15 cellular contexts compared by ENCODE assay signal in genomic region chr1:184299796-184300195, GRCh38.
DNase-seq lines count a peak whose midpoint lies in the region; ATAC-seq and TF ChIP-seq lines count a peak whose summit lies in the region.
"Had no signal": no experiment of that assay in that cellular context is flagged by ENCODE, and none has a peak within 500 bp of the region (broad histone marks: within the 10 kb centered on the region; RNA-seq: fewer than 3 reads in every experiment).

No MANE protein-coding gene starts in this region.

- H3K36me3 ChIP-seq in ACC112 (ENCODE audit: insufficient read depth, low read length) (no peaks in the 10 kb centered on the region), GM23248 (ENCODE audit: low read depth) (no peaks in the 10 kb centered on the region), OCI-LY3 (replicated peaks; ENCODE audit: low read depth, low read length) (no peaks in the 10 kb centered on the region)

- H3K4me3 ChIP-seq in ACC112 (ENCODE audit: low read depth, low read length) (no peak overlapping the region), GM23248 (no peak overlapping the region; the same call in 1 of the 2 replicates), OCI-LY3 (ENCODE audit: low read length) (peak overlapping the region; percentile 29)

- in situ Hi-C loops in GM23248 (cut with MboI) = no loop called here

- peaks cover 24% of the 10 kb centered on the region for H3K4me1 Mint-ChIP-seq in glutamatergic neuron (ENCODE audit: low read depth, unreplicated experiment)
- H3K4me1 Mint-ChIP-seq: B cell had no signal

- peak overlapping the region; percentile 15 for H3K27ac ChIP-seq in ACC112 (ENCODE audit: low read depth, low read length)
- peak overlapping the region; percentile 42 for H3K27ac ChIP-seq in GM23248
- H3K27ac ChIP-seq in OCI-LY3 (ENCODE audit: low read length) = peak overlapping the region; percentile 41

- peaks cover 4% of the 10 kb centered on the region for H3K27me3 Mint-ChIP-seq in glutamatergic neuron (ENCODE audit: unreplicated experiment)

- H3K4me2 ChIP-seq in GM23248 (ENCODE audit: unreplicated experiment) (peak overlapping the region; percentile 63), OCI-LY3 (ENCODE audit: low read length) (peak overlapping the region; percentile 53)

- H3K27ac Mint-ChIP-seq in glutamatergic neuron (ENCODE audit: unreplicated experiment) = peak overlapping the region; percentile 35
- H3K27ac Mint-ChIP-seq: B cell; CD4-positive, alpha-beta memory T cell had no signal

- H3K27me3 ChIP-seq in ACC112 (ENCODE audit: insufficient read depth, low read length) = no peaks in the 10 kb centered on the region
- H3K27me3 ChIP-seq in GM23248 (replicated peaks; ENCODE audit: insufficient read depth) = no peaks in the 10 kb centered on the region
- H3K27me3 ChIP-seq in OCI-LY3 (ENCODE audit: low read depth, low read length) = no peaks in the 10 kb centered on the region

- no peaks in the 10 kb centered on the region for H3K9me3 ChIP-seq in GM23248 (ENCODE audit: low read depth)
- H3K9me3 ChIP-seq in OCI-LY3 (ENCODE audit: insufficient read depth, low read length) = no peaks in the 10 kb centered on the region

- H3K4me1 ChIP-seq in ACC112 (ENCODE audit: control insufficient read depth, insufficient read depth, low read length, unreplicated experiment) = peaks cover 52% of the 10 kb centered on the region
- peaks cover 46% of the 10 kb centered on the region for H3K4me1 ChIP-seq in GM23248 (ENCODE audit: insufficient read depth)
- peaks cover 27% of the 10 kb centered on the region for H3K4me1 ChIP-seq in OCI-LY3 (ENCODE audit: low read length)

- peaks cover 16% of the 10 kb centered on the region for H3K36me3 Mint-ChIP-seq in glutamatergic neuron (ENCODE audit: unreplicated experiment)
- H3K36me3 Mint-ChIP-seq: CD4-positive, alpha-beta memory T cell had no signal

- H2AFZ ChIP-seq in ACC112 (ENCODE audit: low read length, unreplicated experiment) (no peak overlapping the region), GM23248 (no peak overlapping the region), OCI-LY3 (ENCODE audit: low read depth, low read length) (no peak overlapping the region)

- H4K20me1 ChIP-seq in GM23248 (ENCODE audit: insufficient read depth) (no peaks in the 10 kb centered on the region), OCI-LY3 (ENCODE audit: insufficient read depth, low read length) (no peaks in the 10 kb centered on the region)

- ATAC-seq in HG03175 (IDR thresholded peaks at IDR 0.05; ENCODE audit: unreplicated experiment) (no peak), GM21390 (IDR thresholded peaks at IDR 0.05; ENCODE audit: unreplicated experiment) (no peak)
- ATAC-seq: HepG2 had no signal

- peak overlapping the region; percentile 27 for H3K4me3 Mint-ChIP-seq in glutamatergic neuron (ENCODE audit: unreplicated experiment)
- H3K4me3 Mint-ChIP-seq: B cell; CD4-positive, alpha-beta memory T cell had no signal

- no peaks in the 10 kb centered on the region for H3K9me2 ChIP-seq in GM23248 (ENCODE audit: insufficient read depth)

- H3K9me3 Mint-ChIP-seq in glutamatergic neuron (ENCODE audit: unreplicated experiment) = peaks cover 8% of the 10 kb centered on the region

- no peaks in the 10 kb centered on the region for H3K79me2 ChIP-seq in ACC112 (ENCODE audit: control insufficient read depth, insufficient read depth, low read length, unreplicated experiment)
- no peaks in the 10 kb centered on the region for H3K79me2 ChIP-seq in GM23248 (ENCODE audit: insufficient read depth)
- no peaks in the 10 kb centered on the region for H3K79me2 ChIP-seq in OCI-LY3 (ENCODE audit: low read length)

- peaks cover 44% of the 10 kb centered on the region for H3F3A ChIP-seq in GM23248 (ENCODE audit: insufficient read depth)

- 5 to 8% methylated on average over 2 of the region's 2 CpGs for WGBS in GM23248 (ENCODE audit: low coverage in 1 of 2, low lambda C conversion rate in 2 of 2, missing lambda C conversion rate in 2 of 2), 2 experiments

- no peak overlapping the region for H3K9ac ChIP-seq in GM23248
- H3K9ac ChIP-seq in OCI-LY3 (ENCODE audit: low read length) = no peak overlapping the region

- TF ChIP-seq CTCF in OCI-LY3 (IDR thresholded peaks at IDR 0.05; ENCODE audit: low read depth, low read length) (no peak), glutamatergic neuron (IDR thresholded peaks at IDR 0.05; ENCODE audit: partially characterized antibody, unreplicated experiment) (no peak)

- DNase-seq in GM23248 = no peak
- DNase-seq in glutamatergic neuron = no peak
- DNase-seq in GM03348 (ENCODE audit: low spot score) = no peak
- DNase-seq in hippocampal formation (lab: John Stamatoyannopoulos, UW) = no peak
- DNase-seq: CD4-positive, alpha-beta memory T cell; H7; Karpas-422; NCI-H510A treated with DMSO at 0.1 percent for 48 hours; T-helper 1 cell had no signal
